ENCODE assay signal across 18 cellular contexts in the genomic region with DNA sequence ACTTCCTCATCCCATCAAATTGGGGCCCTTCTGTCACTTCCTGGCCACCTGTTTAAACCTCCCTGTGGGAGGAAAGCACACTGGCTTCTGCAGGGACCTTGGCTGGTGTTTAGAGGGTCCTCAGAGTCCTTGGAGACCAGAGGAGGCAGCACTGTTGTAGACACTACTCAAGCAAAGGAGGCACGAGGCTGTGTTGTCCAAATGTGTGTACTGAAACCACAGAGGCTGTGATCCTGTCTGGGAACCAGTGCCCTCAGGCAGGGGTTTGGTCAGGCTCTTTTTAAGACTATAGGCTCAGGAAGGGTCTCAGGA. TPM values are rescaled to one million over a fixed set of nuclear protein-coding genes. Genes with fewer than 3 reads are reported as not detected.
"Had no signal": no experiment of that assay in that cellular context is flagged by ENCODE, and none has a peak within 500 bp of the region (broad histone marks: within the 10 kb centered on the region; RNA-seq: fewer than 3 reads in every experiment).

No MANE protein-coding gene starts in this region.

- H3K27ac Mint-ChIP-seq: activated B cell treated with CpG ODN at 0.5 μM for 24 hours; activated CD4-positive, alpha-beta T cell treated with anti-CD3 and anti-CD28 coated beads, Interleukin-2, amount 10 ng/mL, durations not matched to agents 24 days and 14 days; activated naive CD8-positive, alpha-beta T cell; T-helper 1 cell treated with Interleukin-12 subunit alpha and Interleukin-12 subunit beta and Interleukin-4 antibody, amounts not matched to agents 30 μg/mL and 1 μg/mL, for 36 hours had no signal

- ATAC-seq: right lobe of liver had no signal

- DNase-seq: activated B cell treated with CpG ODN at 0.5 μM for 24 hours; activated CD4-positive, alpha-beta T cell treated with anti-CD3 and anti-CD28 coated beads, Interleukin-2, amount 10 ng/mL, durations not matched to agents 24 days and 14 days; activated CD8-positive, alpha-beta memory T cell treated with anti-CD3 and anti-CD28 coated beads for 24 hours; activated gamma-delta T cell treated with Interleukin-2 at 50 U/mL for 16 hours; brain microvascular endothelial cell; cortex of kidney; effector CD8-positive, alpha-beta T cell; foreskin fibroblast; glutamatergic neuron; stomach; testis had no signal

- H3K4me1 ChIP-seq: right lobe of liver, stomach, testis had no signal

- H3K27ac ChIP-seq: brain microvascular endothelial cell, right lobe of liver, stomach, testis, upper lobe of left lung had no signal

- H3K4me3 ChIP-seq: right lobe of liver, stomach, testis, upper lobe of left lung had no signal

- H3K4me3 Mint-ChIP-seq: activated B cell treated with CpG ODN at 0.5 μM for 24 hours; activated CD4-positive, alpha-beta T cell treated with anti-CD3 and anti-CD28 coated beads, Interleukin-2, amount 10 ng/mL, durations not matched to agents 24 days and 14 days; activated naive CD8-positive, alpha-beta T cell; central memory CD8-positive, alpha-beta T cell; T-helper 1 cell treated with Interleukin-12 subunit alpha and Interleukin-12 subunit beta and Interleukin-4 antibody, amounts not matched to agents 30 μg/mL and 1 μg/mL, for 36 hours had no signal

- H3K27me3 ChIP-seq: right lobe of liver, testis, upper lobe of left lung had no signal

- H3K4me1 Mint-ChIP-seq: central memory CD8-positive, alpha-beta T cell had no signal

- H3K9me3 Mint-ChIP-seq: activated B cell treated with CpG ODN at 0.5 μM for 24 hours; activated CD4-positive, alpha-beta T cell treated with anti-CD3 and anti-CD28 coated beads, Interleukin-2, amount 10 ng/mL, durations not matched to agents 24 days and 14 days; central memory CD8-positive, alpha-beta T cell; T-helper 1 cell treated with Interleukin-12 subunit alpha and Interleukin-12 subunit beta and Interleukin-4 antibody, amounts not matched to agents 30 μg/mL and 1 μg/mL, for 36 hours had no signal

RNA-seq across cellular contexts. Expression of gene GHRL, which starts 40.6 kb away (rescaled TPM):
- total RNA-seq: lower leg skin, pulmonary artery endothelial cell had no signal
